15 cellular contexts compared by ENCODE assay signal in genomic region chr4:148795156-148795864, GRCh38.
DNase-seq lines count a peak whose midpoint lies in the region; ATAC-seq and TF ChIP-seq lines count a peak whose summit lies in the region.
"Had no signal": no experiment of that assay in that cellular context is flagged by ENCODE, and none has a peak within 500 bp of the region (broad histone marks: within the 10 kb centered on the region; RNA-seq: fewer than 3 reads in every experiment).

No MANE protein-coding gene starts in this region.

- TF ChIP-seq CTCF in omental fat pad (IDR thresholded peaks at IDR 0.05): no peak

- intact Hi-C loops in left cardiac atrium (cut with DNase I): no loop called here

- ATAC-seq in left cardiac atrium (peak; percentile 94 to 98), omental fat pad (ENCODE audit: low FRiP score) (peak; percentile 85), HG02571 (IDR thresholded peaks at IDR 0.05; ENCODE audit: unreplicated experiment) (no peak)
- ATAC-seq: activated CD8-positive, alpha-beta memory T cell treated with anti-CD3 and anti-CD28 coated beads, Interleukin-2, amount 10 ng/mL, durations not matched to agents 7 days and 5 days; effector memory CD8-positive, alpha-beta T cell had no signal

- peak; percentile 13 for DNase-seq in GM03348 (ENCODE audit: low spot score)
- peak; percentile 24 for DNase-seq in T1000 (lab: John Stamatoyannopoulos, UW)
- DNase-seq in left cardiac atrium: peak; percentile 33
- DNase-seq in omental fat pad (ENCODE audit: low spot score): no peak
- no peak for DNase-seq in activated CD4-positive, alpha-beta T cell treated with anti-CD3 and anti-CD28 coated beads for 48 hours
- no peak for DNase-seq in SKM-1 (lab: John Stamatoyannopoulos, UW; ENCODE audit: unreplicated experiment)
- no peak for DNase-seq in SKM-1 treated with dmso at 0.1 percent for 144 hours (lab: John Stamatoyannopoulos, UW; ENCODE audit: unreplicated experiment)
- DNase-seq: activated CD8-positive, alpha-beta memory T cell treated with anti-CD3 and anti-CD28 coated beads, Interleukin-2, amount 10 ng/mL, durations not matched to agents 7 days and 5 days; activated naive CD8-positive, alpha-beta T cell treated with anti-CD3 and anti-CD28 coated beads for 36 hours; BE2C; effector memory CD8-positive, alpha-beta T cell; midbrain; stimulated activated CD4-positive, alpha-beta T cell treated with anti-CD3 and anti-CD28 coated beads, Interleukin-4, amount 100 ng/mL, for 24 hours; stimulated activated naive CD4-positive, alpha-beta T cell treated with Interleukin-2 at 50 U/mL for 16 hours had no signal

Comparison
In these comparisons a context has a peak if more than half of its experiments do, and no peak if none do; other contexts are left out.
1. DNase-seq: peak in GM03348 (single experiment), T1000 (single experiment) and left cardiac atrium (single experiment); none in omental fat pad (single experiment), activated CD4-positive, alpha-beta T cell treated with anti-CD3 and anti-CD28 coated beads for 48 hours (single experiment), SKM-1 (single experiment) and SKM-1 treated with dmso at 0.1 percent for 144 hours (single experiment).